In genomic region chr1:6358144-6358624, GRCh38 we compare ENCODE assay signal across 8 cellular contexts. TPM values are rescaled to one million over a fixed set of nuclear protein-coding genes. Genes with fewer than 3 reads are reported as not detected.
DNase-seq lines count a peak whose midpoint lies in the region; ATAC-seq and TF ChIP-seq lines count a peak whose summit lies in the region.

No MANE protein-coding gene starts in this region.

- H3K4me3 Mint-ChIP-seq in activated CD4-positive, alpha-beta T cell treated with anti-CD3 and anti-CD28 coated beads, Interleukin-2, amount 10 ng/mL, durations not matched to agents 7 days and 5 days, result no peak overlapping the region
- peak overlapping the region; percentile 55 for H3K4me3 Mint-ChIP-seq in activated CD4-positive, alpha-beta memory T cell treated with anti-CD3 and anti-CD28 coated beads for 36 hours
- H3K4me3 Mint-ChIP-seq in stimulated activated naive B cell treated with anti-CD40 and anti-IgM and Interleukin-4, amounts not matched to agents 10 μg/mL and 1 μg/mL and 100 μg/mL, for 72 hours, result no peak overlapping the region

- DNase-seq in activated CD4-positive, alpha-beta T cell treated with anti-CD3 and anti-CD28 coated beads, Interleukin-2, amount 10 ng/mL, durations not matched to agents 7 days and 5 days, result peak; percentile 31
- DNase-seq in activated CD4-positive, alpha-beta T cell treated with anti-CD3 and anti-CD28 coated beads for 4 hours, result no peak
- peak; percentile 50 for DNase-seq in activated CD4-positive, alpha-beta memory T cell treated with anti-CD3 and anti-CD28 coated beads for 36 hours
- DNase-seq in foreskin melanocyte (peak; percentile 71), GM13976 (ENCODE audit: low spot score) (no peak), DMS153 treated with DMSO at 0.1 percent for 48 hours (lab: John Stamatoyannopoulos, UW; ENCODE audit: unreplicated experiment) (no peak), NCI-H510A (lab: John Stamatoyannopoulos, UW) (no peak)
- no peak for DNase-seq in stimulated activated naive B cell treated with anti-CD40 and anti-IgM and Interleukin-4, amounts not matched to agents 10 μg/mL and 1 μg/mL and 100 μg/mL, for 72 hours

- peak overlapping the region; percentile 96 for H3K27ac Mint-ChIP-seq in activated CD4-positive, alpha-beta T cell treated with anti-CD3 and anti-CD28 coated beads, Interleukin-2, amount 10 ng/mL, durations not matched to agents 7 days and 5 days
- H3K27ac Mint-ChIP-seq in activated CD4-positive, alpha-beta memory T cell treated with anti-CD3 and anti-CD28 coated beads for 36 hours, result peak overlapping the region; percentile 90
- H3K27ac Mint-ChIP-seq in stimulated activated naive B cell treated with anti-CD40 and anti-IgM and Interleukin-4, amounts not matched to agents 10 μg/mL and 1 μg/mL and 100 μg/mL, for 72 hours, result peak overlapping the region; percentile 96

- ATAC-seq in stimulated activated naive B cell treated with anti-CD40 and anti-IgM and Interleukin-4, amounts not matched to agents 10 μg/mL and 1 μg/mL and 100 μg/mL, for 72 hours (replicated peaks), result no peak

- H3K4me1 Mint-ChIP-seq in activated CD4-positive, alpha-beta T cell treated with anti-CD3 and anti-CD28 coated beads, Interleukin-2, amount 10 ng/mL, durations not matched to agents 7 days and 5 days, result peaks cover 61% of the 10 kb centered on the region
- peaks cover 32% of the 10 kb centered on the region for H3K4me1 Mint-ChIP-seq in activated CD4-positive, alpha-beta memory T cell treated with anti-CD3 and anti-CD28 coated beads for 36 hours (ENCODE audit: low read depth)
- peaks cover 17 to 23% of the 10 kb centered on the region in 2 donors for H3K4me1 Mint-ChIP-seq in stimulated activated naive B cell treated with anti-CD40 and anti-IgM and Interleukin-4, amounts not matched to agents 10 μg/mL and 1 μg/mL and 100 μg/mL, for 72 hours

- in situ Hi-C loops in GM13976 (cut with MboI; ENCODE audit: low sequenced_read_pairs, unreplicated experiment), result no loop called here

- no peak for TF ChIP-seq CTCF in GM13976 (IDR thresholded peaks at IDR 0.05; ENCODE audit: borderline replicate concordance, control extremely low read depth, extremely low read depth, insufficient read depth, missing control alignments)

- no peaks in the 10 kb centered on the region for H3K27me3 Mint-ChIP-seq in activated CD4-positive, alpha-beta T cell treated with anti-CD3 and anti-CD28 coated beads, Interleukin-2, amount 10 ng/mL, durations not matched to agents 7 days and 5 days
- H3K27me3 Mint-ChIP-seq in activated CD4-positive, alpha-beta memory T cell treated with anti-CD3 and anti-CD28 coated beads for 36 hours, result no peaks in the 10 kb centered on the region
- H3K27me3 Mint-ChIP-seq in stimulated activated naive B cell treated with anti-CD40 and anti-IgM and Interleukin-4, amounts not matched to agents 10 μg/mL and 1 μg/mL and 100 μg/mL, for 72 hours, result no peaks in the 10 kb centered on the region

- peaks cover 3% of the 10 kb centered on the region for H3K36me3 Mint-ChIP-seq in activated CD4-positive, alpha-beta T cell treated with anti-CD3 and anti-CD28 coated beads, Interleukin-2, amount 10 ng/mL, durations not matched to agents 7 days and 5 days (ENCODE audit: low read depth)
- no peaks in the 10 kb centered on the region for H3K36me3 Mint-ChIP-seq in activated CD4-positive, alpha-beta memory T cell treated with anti-CD3 and anti-CD28 coated beads for 36 hours
- H3K36me3 Mint-ChIP-seq in stimulated activated naive B cell treated with anti-CD40 and anti-IgM and Interleukin-4, amounts not matched to agents 10 μg/mL and 1 μg/mL and 100 μg/mL, for 72 hours, result no peaks in the 10 kb centered on the region

- intact Hi-C loops in activated CD4-positive, alpha-beta memory T cell treated with anti-CD3 and anti-CD28 coated beads for 36 hours (cut with micrococcal nuclease), result loop anchor here (2.0 kb wide), 1 partner anchor 47 kb away; no protein-coding TSS in a partner anchor

- POLR2A ChIA-PET in activated CD4-positive, alpha-beta T cell treated with anti-CD3 and anti-CD28 coated beads, Interleukin-2, amount 10 ng/mL, durations not matched to agents 7 days and 5 days (lab: Charles Lee), result no interaction called here
- POLR2A ChIA-PET in activated CD4-positive, alpha-beta memory T cell treated with anti-CD3 and anti-CD28 coated beads for 36 hours (lab: Charles Lee), result interaction anchor here (0.9 to 3.9 kb wide), 2 partner anchors 9 to 35 kb away, joined by 5 to 34 read pairs; partner anchors contain the start of gene ACOT7

- H3K9me3 Mint-ChIP-seq in activated CD4-positive, alpha-beta T cell treated with anti-CD3 and anti-CD28 coated beads, Interleukin-2, amount 10 ng/mL, durations not matched to agents 7 days and 5 days, result no peaks in the 10 kb centered on the region
- no peaks in the 10 kb centered on the region for H3K9me3 Mint-ChIP-seq in activated CD4-positive, alpha-beta memory T cell treated with anti-CD3 and anti-CD28 coated beads for 36 hours
- no peaks in the 10 kb centered on the region for H3K9me3 Mint-ChIP-seq in stimulated activated naive B cell treated with anti-CD40 and anti-IgM and Interleukin-4, amounts not matched to agents 10 μg/mL and 1 μg/mL and 100 μg/mL, for 72 hours

- CTCF ChIA-PET in activated CD4-positive, alpha-beta T cell treated with anti-CD3 and anti-CD28 coated beads, Interleukin-2, amount 10 ng/mL, durations not matched to agents 7 days and 5 days (lab: Charles Lee), result interaction anchor here (0.7 to 2.2 kb wide), 7 partner anchors 10 to 120 kb away, joined by 3 to 11 read pairs (median 4); no protein-coding TSS in a partner anchor
- CTCF ChIA-PET in activated CD4-positive, alpha-beta memory T cell treated with anti-CD3 and anti-CD28 coated beads for 36 hours (lab: Charles Lee), result interaction anchor here (0.7 to 7.7 kb wide), 8 partner anchors 10 to 153 kb away, joined by 3 to 47 read pairs (median 5); partner anchors contain the start of gene ACOT7

RNA-seq across cellular contexts. Expression of gene ACOT7, which starts 35.4 kb away (rescaled TPM):
- 100 to 1,000 TPM; 101 TPM for total RNA-seq in activated CD4-positive, alpha-beta T cell treated with anti-CD3 and anti-CD28 coated beads, Interleukin-2, amount 10 ng/mL, durations not matched to agents 7 days and 5 days
- 10 to 100 TPM; 93.8 to 94.6 TPM for total RNA-seq in activated CD4-positive, alpha-beta memory T cell treated with anti-CD3 and anti-CD28 coated beads for 36 hours

Comparison
In these comparisons a context has a peak if more than half of its experiments do, and no peak if none do; other contexts are left out.
1. DNase-seq: peak in activated CD4-positive, alpha-beta T cell treated with anti-CD3 and anti-CD28 coated beads, Interleukin-2, amount 10 ng/mL, durations not matched to agents 7 days and 5 days (single experiment), activated CD4-positive, alpha-beta memory T cell treated with anti-CD3 and anti-CD28 coated beads for 36 hours (single experiment) and foreskin melanocyte (single experiment); none in activated CD4-positive, alpha-beta T cell treated with anti-CD3 and anti-CD28 coated beads for 4 hours (0 of 2), stimulated activated naive B cell treated with anti-CD40 and anti-IgM and Interleukin-4, amounts not matched to agents 10 μg/mL and 1 μg/mL and 100 μg/mL, for 72 hours (single experiment), GM13976 (single experiment), DMS153 treated with DMSO at 0.1 percent for 48 hours (single experiment) and NCI-H510A (single experiment).
2. Peak in every context shown above with its lines, with median percentiles within 50 percentile points of each other: H3K27ac Mint-ChIP-seq.